Comparison of ENCODE assay signal across 25 cellular contexts in the genomic region with DNA sequence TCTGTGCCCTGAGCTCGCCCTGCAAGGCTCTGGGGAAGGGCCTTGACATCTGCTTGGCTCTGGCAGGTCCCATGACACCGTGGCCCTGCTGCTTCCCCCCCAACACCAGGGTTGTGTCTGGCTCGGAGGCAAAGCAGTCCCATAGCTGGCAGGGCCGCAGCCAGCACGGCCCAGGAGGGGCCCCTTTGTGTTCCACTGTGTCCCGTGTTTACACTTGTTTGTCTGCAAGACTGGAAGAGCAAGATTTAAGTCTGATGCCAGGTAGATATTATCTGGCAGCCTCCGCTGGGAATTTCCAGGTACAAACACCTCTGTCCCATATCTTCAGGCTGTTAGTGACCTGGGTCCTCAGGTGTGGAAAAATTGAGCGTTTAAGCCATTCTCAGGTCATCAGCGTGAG. TPM values are rescaled to one million over a fixed set of nuclear protein-coding genes. Genes with fewer than 3 reads are reported as not detected.
DNase-seq lines count a peak whose midpoint lies in the region; ATAC-seq, FAIRE-seq and TF ChIP-seq lines count a peak whose summit lies in the region.
"Had no signal": no experiment of that assay in that cellular context is flagged by ENCODE, and none has a peak within 500 bp of the region (broad histone marks: within the 10 kb centered on the region; RNA-seq: fewer than 3 reads in every experiment).

No MANE protein-coding gene starts in this region.

- peaks cover 0 to 13% (median 0%) of the 10 kb centered on the region in 3 donors for H3K36me3 ChIP-seq in pancreas
- H3K36me3 ChIP-seq: HAP-1, transverse colon had no signal

- H3K27me3 Mint-ChIP-seq in activated T-cell treated with anti-CD3 and anti-CD28 coated beads, Interleukin-2, amount 50 U/mL, for 4 hours (ENCODE audit: low read depth): no peaks in the 10 kb centered on the region
- H3K27me3 Mint-ChIP-seq: stimulated activated naive CD8-positive, alpha-beta T cell treated with anti-CD3 and anti-CD28 coated beads, Interleukin-15, Interleukin-2, amounts not matched to agents 100 ng/mL and 50 ng/mL, for 24 hours had no signal

- 17 to 22% methylated on average over 9 of the region's 9 CpGs for WGBS in pancreas, 2 donors

- ATAC-seq in esophagus mucosa (peak; percentile 64), pancreas (peak; percentile 55 to 87 (median 70)), GM21360 (IDR thresholded peaks at IDR 0.05; ENCODE audit: unreplicated experiment) (no peak), GM18870 (IDR thresholded peaks at IDR 0.05; ENCODE audit: unreplicated experiment) (no peak)
- ATAC-seq in activated T-cell treated with anti-CD3 and anti-CD28 coated beads, Interleukin-2, amount 50 U/mL, for 4 hours: no peak

- peaks cover 6% of the 10 kb centered on the region for H3K36me3 Mint-ChIP-seq in activated T-cell treated with anti-CD3 and anti-CD28 coated beads, Interleukin-2, amount 50 U/mL, for 4 hours (ENCODE audit: insufficient read depth)

- no peak for FAIRE-seq in pancreas (lab: Jason Lieb, UNC)
- FAIRE-seq: endothelial cell of umbilical vein, TTC549 had no signal

- no peak overlapping the region for H3K4me3 Mint-ChIP-seq in activated T-cell treated with anti-CD3 and anti-CD28 coated beads, Interleukin-2, amount 50 U/mL, for 4 hours
- H3K4me3 Mint-ChIP-seq: stimulated activated naive CD8-positive, alpha-beta T cell treated with anti-CD3 and anti-CD28 coated beads, Interleukin-15, Interleukin-2, amounts not matched to agents 100 ng/mL and 50 ng/mL, for 24 hours had no signal

- H3K4me1 Mint-ChIP-seq in activated T-cell treated with anti-CD3 and anti-CD28 coated beads, Interleukin-2, amount 50 U/mL, for 4 hours (ENCODE audit: low read depth): peaks cover 2% of the 10 kb centered on the region

- H3K9me3 Mint-ChIP-seq in activated T-cell treated with anti-CD3 and anti-CD28 coated beads, Interleukin-2, amount 50 U/mL, for 4 hours: no peaks in the 10 kb centered on the region
- H3K9me3 Mint-ChIP-seq: stimulated activated naive CD8-positive, alpha-beta T cell treated with anti-CD3 and anti-CD28 coated beads, Interleukin-15, Interleukin-2, amounts not matched to agents 100 ng/mL and 50 ng/mL, for 24 hours had no signal

- peak; percentile 28 to 75 for DNase-seq in NCI-H526 (lab: John Stamatoyannopoulos, UW)
- DNase-seq in pancreas: peak in 2 of 6 donors; percentile 41 to 67
- no peak for DNase-seq in activated T-cell treated with anti-CD3 and anti-CD28 coated beads, Interleukin-2, amount 50 U/mL, for 4 hours
- no peak for DNase-seq in NCI-H1436 treated with DMSO at 0.1 percent for 48 hours (lab: John Stamatoyannopoulos, UW)
- DNase-seq: activated CD4-positive, alpha-beta T cell treated with anti-CD3 and anti-CD28 coated beads for 4 hours; activated naive CD4-positive, alpha-beta T cell treated with Interleukin-2 at 50 U/mL for 16 hours; activated T-cell treated with anti-CD3 and anti-CD28 coated beads, Interleukin-2, amount 50 U/mL, for 48 hours; dorsolateral prefrontal cortex; NCI-H146; NCI-H226; NCI-H82; OCI-M1; retina; Right ventricle myocardium superior; stimulated activated CD4-positive, alpha-beta T cell treated with anti-CD3 and anti-CD28 coated beads, Interleukin-12 subunit alpha, Interleukin-12 subunit beta, amount 100 ng/mL, for 4 hours; stimulated activated CD4-positive, alpha-beta T cell treated with anti-CD3 and anti-CD28 coated beads, Interleukin-4, amount 100 ng/mL, for 4 hours; transverse colon had no signal

- H3K4me3 ChIP-seq in pancreas: no peak overlapping the region
- H3K4me3 ChIP-seq: dorsolateral prefrontal cortex, HAP-1, transverse colon had no signal

- H3K27ac ChIP-seq in C4-2B: peak overlapping the region; percentile 90
- H3K27ac ChIP-seq in pancreas: peak overlapping the region in 2 of 4 donors; percentile 64 to 74
- H3K27ac ChIP-seq: transverse colon had no signal

- TF ChIP-seq CTCF in C4-2B (conservative IDR thresholded peaks at IDR 0.05) (no peak), pancreas (IDR thresholded peaks at IDR 0.05) (no peak)

- intact Hi-C loops in pancreas (cut with DNase I): no loop called here

- H3K9me3 ChIP-seq in pancreas: no peaks in the 10 kb centered on the region
- H3K9me3 ChIP-seq: HAP-1, transverse colon had no signal

- H3K27me3 ChIP-seq in pancreas: no peaks in the 10 kb centered on the region
- H3K27me3 ChIP-seq: dorsolateral prefrontal cortex, transverse colon had no signal

- H3K4me1 ChIP-seq in pancreas: peaks cover 0 to 7% (median 0%) of the 10 kb centered on the region in 3 donors
- H3K4me1 ChIP-seq: HAP-1, transverse colon had no signal

RNA-seq across cellular contexts. Expression of a gene that starts 44.3 kb away (rescaled TPM):
- 9.7 TPM for total RNA-seq in esophagus mucosa
- 10 to 100 TPM; 16.0 to 41.6 (median 20.8) TPM for total RNA-seq in pancreas
- 10 to 100 TPM; 58.2 to 83.6 TPM for polyA plus RNA-seq in pancreas
- total RNA-seq in activated T-cell treated with anti-CD3 and anti-CD28 coated beads, Interleukin-2, amount 50 U/mL, for 4 hours: 1 to 10 TPM; 8.6 to 9.3 (median 8.9) TPM

Comparison
In these comparisons a context has a peak if more than half of its experiments do, and no peak if none do; other contexts are left out.
1. DNase-seq: peak in NCI-H526 (2 of 2); none in activated T-cell treated with anti-CD3 and anti-CD28 coated beads, Interleukin-2, amount 50 U/mL, for 4 hours (single experiment) and NCI-H1436 treated with DMSO at 0.1 percent for 48 hours (single experiment).
2. ATAC-seq: peak in esophagus mucosa (single experiment) and pancreas (4 of 4); none in activated T-cell treated with anti-CD3 and anti-CD28 coated beads, Interleukin-2, amount 50 U/mL, for 4 hours (0 of 2), GM21360 (single experiment) and GM18870 (single experiment).